Comparison of ENCODE assay signal across 9 cellular contexts in genomic region chr2:222433381-222434173, GRCh38. TPM values are rescaled to one million over a fixed set of nuclear protein-coding genes. Genes with fewer than 3 reads are reported as not detected.
DNase-seq lines count a peak whose midpoint lies in the region; ATAC-seq and TF ChIP-seq lines count a peak whose summit lies in the region.
"Had no signal": no experiment of that assay in that cellular context is flagged by ENCODE, and none has a peak within 500 bp of the region (broad histone marks: within the 10 kb centered on the region; RNA-seq: fewer than 3 reads in every experiment).

No MANE protein-coding gene starts in this region.

- peaks cover 6% of the 10 kb centered on the region for H3K9me3 Mint-ChIP-seq in mesothelial cell of epicardium

- H3K4me3 Mint-ChIP-seq in mesothelial cell of epicardium: no peak overlapping the region

- peaks cover 37% of the 10 kb centered on the region for H3K27me3 Mint-ChIP-seq in mesothelial cell of epicardium (ENCODE audit: low read depth)

- TF ChIP-seq POLR2A in body of pancreas (IDR thresholded peaks at IDR 0.05): no peak

- no peak overlapping the region for H3K4me3 ChIP-seq in body of pancreas

- intact Hi-C loops in body of pancreas (cut with DNase I): no loop called here

- H3K36me3 ChIP-seq in body of pancreas (replicated peaks in 1 of 2; ENCODE audit: insufficient read depth in 1 of 2, low read depth in 2 of 2): no peaks in the 10 kb centered on the region

- ATAC-seq in GM19463 (IDR thresholded peaks at IDR 0.05; ENCODE audit: unreplicated experiment): peak; percentile 66
- peak; percentile 88 for ATAC-seq in HG03280 (IDR thresholded peaks at IDR 0.05; ENCODE audit: unreplicated experiment)
- peak; percentile 58 for ATAC-seq in body of pancreas
- no peak for ATAC-seq in left lobe of liver

- no peaks in the 10 kb centered on the region for H3K9me3 ChIP-seq in body of pancreas

- H3K4me1 ChIP-seq in body of pancreas: peaks cover 3% of the 10 kb centered on the region

- no peaks in the 10 kb centered on the region for H3K27me3 ChIP-seq in body of pancreas

- H3K27ac ChIP-seq in 22Rv1 (peak overlapping the region; percentile 44), body of pancreas (peak overlapping the region in 3 of 4 donors; percentile 39 to 74 (median 67))

- no peaks in the 10 kb centered on the region for H3K36me3 Mint-ChIP-seq in mesothelial cell of epicardium

- H3K27ac Mint-ChIP-seq in mesothelial cell of epicardium: no peak overlapping the region

- peaks cover 4% of the 10 kb centered on the region for H3K4me1 Mint-ChIP-seq in mesothelial cell of epicardium

- DNase-seq in body of pancreas: no peak
- DNase-seq in amniotic stem cell (lab: John Stamatoyannopoulos, UW): no peak
- DNase-seq in stimulated activated CD4-positive, alpha-beta T cell treated with anti-CD3 and anti-CD28 coated beads, Interleukin-2, amount 100 ng/mL, for 48 hours: no peak
- no peak for DNase-seq in mesothelial cell of epicardium (ENCODE audit: low spot score in 2 of 2, unreplicated experiment in 2 of 2)
- no peak for DNase-seq in left lobe of liver (ENCODE audit: low spot score)
- DNase-seq: AML-193 had no signal

- TF ChIP-seq CTCF in 22Rv1 (IDR thresholded peaks at IDR 0.05) (no peak), body of pancreas (IDR thresholded peaks at IDR 0.05) (no peak), mesothelial cell of epicardium (IDR thresholded peaks at IDR 0.05; ENCODE audit: unreplicated experiment) (no peak)

- WGBS in body of pancreas, 2 donors: 19 to 25% methylated on average over 8 of the region's 8 CpGs

RNA-seq across cellular contexts. Expression of gene SGPP2, which starts 9.2 kb away (rescaled TPM):
- total RNA-seq in body of pancreas (1 to 10 TPM; 4.0 to 4.9 TPM), mesothelial cell of epicardium (0.23 to 0.42 TPM (median 0.25 TPM) in 3 replicates), left lobe of liver (0.23 TPM)
